8 cellular contexts compared by ENCODE assay signal in genomic region chr13:110616103-110617101, GRCh38. TPM values are rescaled to one million over a fixed set of nuclear protein-coding genes. Genes with fewer than 3 reads are reported as not detected.
A peak's percentile ranks its signal among the peaks of the same experiment; 100 is the strongest.
DNase-seq lines count a peak whose midpoint lies in the region; ATAC-seq and TF ChIP-seq lines count a peak whose summit lies in the region.

No MANE protein-coding gene starts in this region.

- H3K4me3 ChIP-seq in AG10803 (ENCODE audit: low read length) (peak overlapping the region; percentile 83), kidney epithelial cell (ENCODE audit: low read depth, low read length) (peak overlapping the region; percentile 74)

- TF ChIP-seq CTCF in AG10803 (conservative IDR thresholded peaks at IDR 0.05; ENCODE audit: low read length), result peak; percentile 30; the same call in 1 of the 2 replicates
- TF ChIP-seq CTCF in kidney epithelial cell (IDR thresholded peaks at IDR 0.05; ENCODE audit: insufficient read depth, low read length, poor library complexity, severe bottlenecking), result peak; percentile 20

- H3K36me3 ChIP-seq in kidney epithelial cell (ENCODE audit: control insufficient read depth, insufficient read depth, low read length), result no peaks in the 10 kb centered on the region

- DNase-seq in AG10803 (ENCODE audit: low read depth) (peak; percentile 62), RKO (ENCODE audit: low spot score) (peak; percentile 80), astrocyte of the hippocampus (ENCODE audit: low read depth, low spot score) (peak; percentile 58), kidney epithelial cell (ENCODE audit: low read depth) (no peak), mucosa of gallbladder (ENCODE audit: low spot score) (no peak)
- peak; percentile 17 to 23 for DNase-seq in stimulated activated CD4-positive, alpha-beta T cell treated with anti-CD3 and anti-CD28 coated beads, Interleukin-4, amount 100 ng/mL, for 48 hours (ENCODE audit: low read depth in 2 of 2)

- ATAC-seq in GM18511 (IDR thresholded peaks at IDR 0.05; ENCODE audit: unreplicated experiment) (peak; percentile 59), HG02981 (IDR thresholded peaks at IDR 0.05; ENCODE audit: unreplicated experiment) (peak; percentile 39)

- H3K27me3 ChIP-seq in kidney epithelial cell (ENCODE audit: control insufficient read depth, insufficient read depth, low read length), result no peaks in the 10 kb centered on the region

RNA-seq across cellular contexts. Expression of gene NAXD, which starts 1.1 kb away (rescaled TPM):
- total RNA-seq in kidney epithelial cell, result 25.6 and 27.9 TPM in 2 replicates
- total RNA-seq in mucosa of gallbladder, result 62.7 TPM

RNA-seq across cellular contexts. Expression of gene RAB20, which starts 54.9 kb away (rescaled TPM):
- 3.4 and 7.4 TPM in 2 replicates for total RNA-seq in kidney epithelial cell
- total RNA-seq in mucosa of gallbladder, result 41.1 TPM

Comparison
In these comparisons a context has a peak if more than half of its experiments do, and no peak if none do; other contexts are left out.
1. DNase-seq: peak in AG10803 (single experiment), RKO (single experiment), astrocyte of the hippocampus (single experiment) and stimulated activated CD4-positive, alpha-beta T cell treated with anti-CD3 and anti-CD28 coated beads, Interleukin-4, amount 100 ng/mL, for 48 hours (2 of 2); none in kidney epithelial cell (single experiment) and mucosa of gallbladder (single experiment).